17 cellular contexts compared by ENCODE assay signal in the genomic region with DNA sequence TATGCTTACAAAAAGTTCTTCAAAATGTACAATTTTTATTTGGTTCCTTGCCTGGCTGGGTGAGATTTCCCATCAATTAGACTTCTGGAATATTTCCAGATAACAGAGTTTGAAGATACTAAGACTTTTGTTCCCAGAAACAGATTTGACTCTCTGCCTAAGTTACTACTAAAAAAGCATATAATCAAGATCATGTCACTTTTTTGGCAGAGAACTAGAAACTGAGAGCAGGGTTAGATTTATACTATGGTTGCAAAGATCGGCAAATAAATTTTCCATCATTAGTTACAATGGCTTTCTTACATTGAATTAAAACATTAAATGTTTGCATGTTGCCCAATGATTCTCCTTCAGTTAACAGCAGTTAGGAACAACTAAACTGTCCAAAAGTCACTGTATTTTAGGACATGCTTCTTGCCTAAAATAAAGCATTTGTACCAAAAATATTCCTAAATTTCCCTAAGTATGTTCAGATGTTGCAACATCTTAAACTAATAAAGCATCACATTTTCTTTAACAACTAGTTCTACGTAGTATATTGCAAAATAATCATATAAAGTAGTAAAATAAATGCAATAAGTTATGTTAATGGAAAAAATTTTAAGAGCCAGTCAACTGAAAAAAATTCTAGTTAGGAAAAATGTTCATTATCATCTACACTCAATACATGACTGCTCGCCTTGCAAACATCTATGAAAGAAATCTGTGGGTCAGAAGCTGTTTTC.
DNase-seq lines count a peak whose midpoint lies in the region; ATAC-seq and TF ChIP-seq lines count a peak whose summit lies in the region.
"Had no signal": no experiment of that assay in that cellular context is flagged by ENCODE, and none has a peak within 500 bp of the region (broad histone marks: within the 10 kb centered on the region; RNA-seq: fewer than 3 reads in every experiment).

No MANE protein-coding gene starts in this region.

- H3K9me3 ChIP-seq in SK-N-MC (ENCODE audit: low read depth, low read length) (no peaks in the 10 kb centered on the region), gastrocnemius medialis (no peaks in the 10 kb centered on the region)
- H3K9me3 ChIP-seq: neutrophil had no signal

- in situ Hi-C loops in gastrocnemius medialis (cut with MboI; ENCODE audit: low sequenced_read_pairs in 4 of 4), result loop anchor here in 3 of 4 donors (10.0 to 25.0 kb wide), 2 partner anchors 212 to 524 kb away; no protein-coding TSS in a partner anchor

- no peak overlapping the region for H3K9ac ChIP-seq in SK-N-MC (ENCODE audit: insufficient read length)

- H3K36me3 ChIP-seq in SK-N-MC (ENCODE audit: insufficient read depth, low read length) (peaks cover 17% of the 10 kb centered on the region; the same call in 1 of the 2 replicates), gastrocnemius medialis (peaks cover 0 to 13% of the 10 kb centered on the region in 2 donors)

- TF ChIP-seq POLR2A in gastrocnemius medialis (IDR thresholded peaks at IDR 0.05), result no peak

- ATAC-seq in gastrocnemius medialis, result no peak
- ATAC-seq in HG02852 (IDR thresholded peaks at IDR 0.05; ENCODE audit: unreplicated experiment), result no peak
- no peak for ATAC-seq in GM19035 (IDR thresholded peaks at IDR 0.05; ENCODE audit: unreplicated experiment)
- ATAC-seq: stimulated activated naive CD8-positive, alpha-beta T cell treated with anti-CD3 and anti-CD28 coated beads, Interleukin-15, Interleukin-2, amounts not matched to agents 100 U/mL and 50 U/mL, for 24 hours had no signal

- H3K4me3 ChIP-seq in AG10803 (ENCODE audit: low read length) (no peak overlapping the region), SK-N-MC (peak overlapping the region; percentile 46), fibroblast of the aortic adventitia (ENCODE audit: low read depth, low read length) (no peak overlapping the region), gastrocnemius medialis (no peak overlapping the region)

- peak overlapping the region; percentile 82 for H3K27ac ChIP-seq in SK-N-MC
- H3K27ac ChIP-seq in gastrocnemius medialis, result peak overlapping the region in 3 of 4 donors; percentile 53 to 74 (median 61)
- H3K27ac ChIP-seq: neutrophil had no signal

- DNase-seq in AG10803 (ENCODE audit: low read depth) (peak; percentile 76), SK-N-MC (ENCODE audit: low read depth, low spot score) (no peak), fibroblast of the aortic adventitia (ENCODE audit: low read depth) (peak; percentile 83), gastrocnemius medialis (no peak), A172 (ENCODE audit: low spot score) (no peak)
- DNase-seq in activated naive CD4-positive, alpha-beta T cell (lab: John Stamatoyannopoulos, UW), result no peak
- DNase-seq: activated effector memory CD4-positive, alpha-beta T cell treated with Interleukin-2 at 50 U/mL for 16 hours; amygdala; Calu3; H7; NCI-H187; NCI-H510A treated with DMSO at 0.1 percent for 48 hours; SHP77; stimulated activated naive CD8-positive, alpha-beta T cell treated with anti-CD3 and anti-CD28 coated beads, Interleukin-15, Interleukin-2, amounts not matched to agents 100 U/mL and 50 U/mL, for 24 hours had no signal

- intact Hi-C loops in gastrocnemius medialis (cut with DNase I; ENCODE audit: low total_unique reads), result no loop called here

- H3K27me3 ChIP-seq in gastrocnemius medialis, result no peaks in the 10 kb centered on the region
- H3K27me3 ChIP-seq: neutrophil had no signal

- peaks cover 37 to 69% of the 10 kb centered on the region in 2 donors for H3K4me1 ChIP-seq in gastrocnemius medialis

- no peak for TF ChIP-seq CTCF in AG10803 (conservative IDR thresholded peaks at IDR 0.05; ENCODE audit: low read length)
- no peak for TF ChIP-seq CTCF in fibroblast of the aortic adventitia (IDR thresholded peaks at IDR 0.05; ENCODE audit: insufficient read depth, low read length)
- TF ChIP-seq CTCF in gastrocnemius medialis (IDR thresholded peaks at IDR 0.05 in 4 of 5, conservative IDR thresholded peaks at IDR 0.05 in 1 of 5), result no peak

Comparison
In these comparisons a context has a peak if more than half of its experiments do, and no peak if none do; other contexts are left out.
1. DNase-seq: peak in AG10803 (single experiment) and fibroblast of the aortic adventitia (single experiment); none in SK-N-MC (single experiment), gastrocnemius medialis (0 of 2), A172 (single experiment) and activated naive CD4-positive, alpha-beta T cell (0 of 4).